8 cellular contexts compared by ENCODE assay signal in genomic region chrX:118976599-118977340, GRCh38. TPM values are rescaled to one million over a fixed set of nuclear protein-coding genes. Genes with fewer than 3 reads are reported as not detected.
DNase-seq lines count a peak whose midpoint lies in the region; ATAC-seq, FAIRE-seq and TF ChIP-seq lines count a peak whose summit lies in the region.

No MANE protein-coding gene starts in this region.

- peaks cover 13% of the 10 kb centered on the region for H3K4me1 Mint-ChIP-seq in chondrocyte (ENCODE audit: low read depth)

- peak overlapping the region; percentile 44 for H3K4me3 Mint-ChIP-seq in chondrocyte (ENCODE audit: unreplicated experiment)

- intact Hi-C loops in tibial artery (cut with DNase I; ENCODE audit: low total_unique reads) = loop anchor here (10.0 kb wide), 1 partner anchor 122 kb away; no protein-coding TSS in a partner anchor

- H3K36me3 ChIP-seq in SU-DHL-6 (ENCODE audit: low read length) (no peaks in the 10 kb centered on the region), tibial artery (peaks cover 0 to 6% (median 0%) of the 10 kb centered on the region in 3 donors)

- no peaks in the 10 kb centered on the region for H3K9me2 ChIP-seq in SU-DHL-6 (replicated peaks; ENCODE audit: insufficient read depth, low read length)

- no peak overlapping the region for H2AFZ ChIP-seq in SU-DHL-6 (ENCODE audit: low read depth, low read length, severe bottlenecking)

- peaks cover 1% of the 10 kb centered on the region for H3K36me3 Mint-ChIP-seq in chondrocyte (ENCODE audit: low read depth)

- peaks cover 15% of the 10 kb centered on the region for H3K27me3 Mint-ChIP-seq in chondrocyte (ENCODE audit: low read depth)

- H3K9me3 Mint-ChIP-seq in chondrocyte (ENCODE audit: low read depth) = peaks cover 3% of the 10 kb centered on the region

- H3K4me3 ChIP-seq in SU-DHL-6 (ENCODE audit: insufficient read depth, low read length, poor library complexity, severe bottlenecking) = no peak overlapping the region
- peak overlapping the region; percentile 71 to 76 for H3K4me3 ChIP-seq in tibial artery

- no peak overlapping the region for H3K27ac Mint-ChIP-seq in chondrocyte (ENCODE audit: unreplicated experiment)

- peak overlapping the region; percentile 7 for H3K4me2 ChIP-seq in SU-DHL-6 (ENCODE audit: low read depth, low read length, poor library complexity, severe bottlenecking)

- TF ChIP-seq CTCF in SU-DHL-6 (IDR thresholded peaks at IDR 0.05; ENCODE audit: insufficient read depth, low read length, poor library complexity, severe bottlenecking) (no peak), chondrocyte (IDR thresholded peaks at IDR 0.05) (no peak), tibial artery (IDR thresholded peaks at IDR 0.05) (no peak)

- H3K27me3 ChIP-seq in SU-DHL-6 (ENCODE audit: low read length) (no peaks in the 10 kb centered on the region), tibial artery (no peaks in the 10 kb centered on the region)

- no peaks in the 10 kb centered on the region for H4K20me1 ChIP-seq in SU-DHL-6 (ENCODE audit: low read depth, low read length)

- no peak for ATAC-seq in HG03521 (IDR thresholded peaks at IDR 0.05; ENCODE audit: unreplicated experiment)

- H3K4me1 ChIP-seq in tibial artery = peaks cover 0 to 11% (median 4%) of the 10 kb centered on the region in 4 donors

- FAIRE-seq in HTR-8/SVneo (lab: Jason Lieb, UNC) = no peak

- H3K27ac ChIP-seq in SU-DHL-6 (ENCODE audit: low read depth, low read length) (no peak overlapping the region), tibial artery (peak overlapping the region; percentile 78 to 92)

- DNase-seq in activated naive CD4-positive, alpha-beta T cell treated with Interleukin-2 at 50 U/mL for 16 hours = peak; percentile 25
- DNase-seq in activated naive CD4-positive, alpha-beta T cell (lab: John Stamatoyannopoulos, UW) = no peak
- no peak for DNase-seq in chondrocyte (ENCODE audit: low spot score)
- DNase-seq in mucosa of gallbladder (ENCODE audit: low spot score) = peak; percentile 40
- peak; percentile 29 to 79 for DNase-seq in tibial artery
- no peak for DNase-seq in HTR-8/SVneo (ENCODE audit: insufficient read length, low spot score)

- no peak overlapping the region for H3K9ac ChIP-seq in SU-DHL-6 (ENCODE audit: low read length)

- H3K9me3 ChIP-seq in SU-DHL-6 (ENCODE audit: insufficient read depth, low read length) (no peaks in the 10 kb centered on the region), tibial artery (no peaks in the 10 kb centered on the region)

- H3K79me2 ChIP-seq in SU-DHL-6 (ENCODE audit: insufficient read depth, low read length) = no peaks in the 10 kb centered on the region

- H3F3A ChIP-seq in SU-DHL-6 (ENCODE audit: insufficient read depth) = no peaks in the 10 kb centered on the region

RNA-seq across cellular contexts. Expression of gene LONRF3, which starts 2.4 kb away (rescaled TPM):
- total RNA-seq in chondrocyte (0.07 to 0.10 TPM in 2 of 3 replicates, not detected in the other), mucosa of gallbladder (4.7 TPM)

Comparison
In these comparisons a context has a peak if more than half of its experiments do, and no peak if none do; other contexts are left out.
1. DNase-seq: peak in activated naive CD4-positive, alpha-beta T cell treated with Interleukin-2 at 50 U/mL for 16 hours (single experiment), mucosa of gallbladder (single experiment) and tibial artery (2 of 2); none in activated naive CD4-positive, alpha-beta T cell (0 of 4), chondrocyte (single experiment) and HTR-8/SVneo (single experiment).